15 cellular contexts compared by ENCODE assay signal in genomic region chr7:22948770-22949169, GRCh38.
"Had no signal": no experiment of that assay in that cellular context is flagged by ENCODE, and none has a peak within 500 bp of the region (broad histone marks: within the 10 kb centered on the region; RNA-seq: fewer than 3 reads in every experiment).

No MANE protein-coding gene starts in this region.

- H3K9me3 Mint-ChIP-seq: memory B cell, naive B cell had no signal

- H3K4me3 ChIP-seq: lower lobe of right lung, right atrium auricular region, smooth muscle cell had no signal

- H3K4me1 ChIP-seq: foreskin keratinocyte, right atrium auricular region had no signal

- H3K4me2 ChIP-seq: smooth muscle cell had no signal

- DNase-seq: effector memory CD4-positive, alpha-beta T cell; foreskin keratinocyte; head of caudate nucleus; hippocampal formation; left colon; lower lobe of right lung; naive B cell; stimulated activated CD4-positive, alpha-beta T cell treated with anti-CD3 and anti-CD28 coated beads, Interleukin-2, amount 100 ng/mL, for 48 hours; stimulated activated naive CD4-positive, alpha-beta T cell treated with Interleukin-2 at 50 U/mL for 16 hours; trophoblast cell had no signal

- H3K27ac ChIP-seq: foreskin keratinocyte, lower lobe of right lung, neutrophil, right atrium auricular region had no signal

- H3K27me3 Mint-ChIP-seq: memory B cell, naive B cell had no signal

- ATAC-seq: foreskin keratinocyte, left colon, lower lobe of right lung had no signal

- H3K27me3 ChIP-seq: foreskin keratinocyte, neutrophil, right atrium auricular region had no signal

- FAIRE-seq: urothelium cell line had no signal

- H3K9me3 ChIP-seq: lower lobe of right lung, neutrophil, right atrium auricular region had no signal

- H3K36me3 ChIP-seq: neutrophil had no signal

- H3K4me1 Mint-ChIP-seq: memory B cell, naive B cell had no signal

- H3K27ac Mint-ChIP-seq: memory B cell had no signal

- H3K4me3 Mint-ChIP-seq: memory B cell, naive B cell had no signal
